In the genomic region with DNA sequence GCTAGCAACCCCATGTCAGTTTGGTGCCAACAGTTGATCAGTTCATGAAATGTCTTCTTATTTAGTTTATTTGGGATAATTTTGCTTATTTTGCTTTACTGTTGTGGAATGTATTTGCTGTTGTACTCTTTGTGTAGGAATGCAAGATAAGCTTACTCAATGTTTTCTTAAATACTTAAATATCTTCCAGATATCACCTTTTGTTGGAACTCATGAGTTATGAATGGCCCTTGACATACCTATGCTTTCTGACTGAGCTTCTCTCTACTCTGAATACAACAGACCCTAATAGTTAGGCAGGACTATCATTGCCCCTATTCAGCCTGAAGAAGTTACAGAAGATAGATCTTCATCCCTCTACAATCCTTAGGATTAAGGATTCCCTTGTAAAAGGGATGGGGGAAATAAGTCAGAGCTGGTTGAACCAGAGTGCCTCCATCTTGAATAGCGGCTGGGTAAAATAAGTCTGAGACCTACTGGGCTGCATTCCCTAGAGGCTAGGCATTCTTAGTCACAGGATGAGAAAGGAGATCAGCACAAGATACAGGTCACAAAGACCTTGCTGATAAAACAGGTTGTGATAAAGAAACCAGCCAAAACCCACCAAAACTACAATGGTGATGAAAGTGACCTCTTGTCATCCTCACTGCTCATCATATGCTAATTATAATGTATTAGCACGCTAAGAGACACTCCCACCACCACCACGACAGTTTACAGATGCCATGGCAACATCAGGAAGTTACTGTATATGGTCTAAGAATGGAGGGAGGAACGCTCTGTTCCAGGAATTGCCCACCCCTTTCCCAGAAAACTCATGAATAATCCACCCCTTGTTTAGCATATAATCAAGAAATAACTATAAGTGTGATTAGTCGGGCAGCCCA, we compare ENCODE assay signal across 22 cellular contexts.
DNase-seq lines count a peak whose midpoint lies in the region; ATAC-seq, FAIRE-seq and TF ChIP-seq lines count a peak whose summit lies in the region.
"Had no signal": no experiment of that assay in that cellular context is flagged by ENCODE, and none has a peak within 500 bp of the region (broad histone marks: within the 10 kb centered on the region; RNA-seq: fewer than 3 reads in every experiment).

No MANE protein-coding gene starts in this region.

- peak; percentile 18 for DNase-seq in activated CD4-positive, alpha-beta T cell treated with anti-CD3 and anti-CD28 coated beads, Interleukin-2, amount 10 ng/mL, durations not matched to agents 24 days and 14 days
- no peak for DNase-seq in activated CD4-positive, alpha-beta T cell treated with anti-CD3 and anti-CD28 coated beads, Interleukin-2, amount 50 U/mL, for 48 hours
- no peak for DNase-seq in K562 (ENCODE audit: extremely low read depth in 1 of 4, low spot score in 3 of 4)
- peak; percentile 83 for DNase-seq in mesendoderm
- DNase-seq in nephron progenitor cell = no peak
- DNase-seq in stimulated activated naive B cell treated with anti-CD40 and anti-IgM and Interleukin-4, amounts not matched to agents 10 μg/mL and 1 μg/mL and 100 μg/mL, for 72 hours = no peak
- no peak for DNase-seq in cerebellar nuclear complex (lab: John Stamatoyannopoulos, UW)
- DNase-seq in CD1c-positive myeloid dendritic cell (ENCODE audit: extremely low spot score) = no peak
- DNase-seq: 8988T; CD8-positive, alpha-beta T cell; DND-41; GM23248; NCI-H1105; NCI-H146; NCI-H2029 treated with DMSO at 0.1 percent for 48 hours; NCI-H226; NCI-H524; NCI-H82 had no signal

- no peak for FAIRE-seq in K562 (lab: Jason Lieb, UNC)
- FAIRE-seq: GM12891 had no signal

- H3K4me3 ChIP-seq in K562 = no peak overlapping the region
- H3K4me3 ChIP-seq in mesendoderm (ENCODE audit: low read length) = no peak overlapping the region
- H3K4me3 ChIP-seq: BLaER1 treated with 17β-estradiol and CSF1 and Interleukin-3, amounts not matched to agents 10 nM and 100 nM; GM23248; SJSA1 had no signal

- H3K27me3 Mint-ChIP-seq in activated CD4-positive, alpha-beta T cell treated with anti-CD3 and anti-CD28 coated beads, Interleukin-2, amount 10 ng/mL, durations not matched to agents 24 days and 14 days = no peaks in the 10 kb centered on the region
- no peaks in the 10 kb centered on the region for H3K27me3 Mint-ChIP-seq in nephron progenitor cell (ENCODE audit: low read depth, poor library complexity)
- no peaks in the 10 kb centered on the region for H3K27me3 Mint-ChIP-seq in stimulated activated naive B cell treated with anti-CD40 and anti-IgM and Interleukin-4, amounts not matched to agents 10 μg/mL and 1 μg/mL and 100 μg/mL, for 72 hours

- TF ChIP-seq EP300 in K562 (IDR thresholded peaks at IDR 0.05; ENCODE audit: low read length) = no peak

- no peak overlapping the region for H4K5ac ChIP-seq in mesendoderm (ENCODE audit: low read length)

- ATAC-seq in K562 = no peak
- no peak for ATAC-seq in stimulated activated naive B cell treated with anti-CD40 and anti-IgM and Interleukin-4, amounts not matched to agents 10 μg/mL and 1 μg/mL and 100 μg/mL, for 72 hours (replicated peaks)
- ATAC-seq: CD8-positive, alpha-beta T cell; Right ventricle myocardium inferior had no signal

- in situ Hi-C loops in K562 (cut with MboI) = no loop called here

- CTCF ChIA-PET in K562 (lab: Yijun Ruan, JAX; ENCODE audit: low intra/inter-chr PET ratio) = no interaction called here

- WGBS in K562 (ENCODE audit: insufficient coverage, low coverage, missing lambda C conversion rate) = 0% methylated on average over 5 of the region's 5 CpGs
- WGBS in mesendoderm (ENCODE audit: extremely low coverage, insufficient coverage, low lambda C conversion rate) = no CpG with 5 or more reads among the region's 5 CpGs

- no peaks in the 10 kb centered on the region for H3K36me3 Mint-ChIP-seq in activated CD4-positive, alpha-beta T cell treated with anti-CD3 and anti-CD28 coated beads, Interleukin-2, amount 10 ng/mL, durations not matched to agents 24 days and 14 days (ENCODE audit: low read depth)
- no peaks in the 10 kb centered on the region for H3K36me3 Mint-ChIP-seq in nephron progenitor cell (ENCODE audit: low read depth)
- no peaks in the 10 kb centered on the region for H3K36me3 Mint-ChIP-seq in stimulated activated naive B cell treated with anti-CD40 and anti-IgM and Interleukin-4, amounts not matched to agents 10 μg/mL and 1 μg/mL and 100 μg/mL, for 72 hours
- H3K36me3 Mint-ChIP-seq: CD8-positive, alpha-beta T cell had no signal

- H4K8ac ChIP-seq in mesendoderm (ENCODE audit: low read depth, low read length) = no peak overlapping the region

- H3K36me3 ChIP-seq in K562 (ENCODE audit: control insufficient read depth, insufficient read depth, low read length) (no peaks in the 10 kb centered on the region), mesendoderm (ENCODE audit: control insufficient read depth, insufficient read depth, low read length) (no peaks in the 10 kb centered on the region)
- H3K36me3 ChIP-seq: BLaER1 treated with 17β-estradiol and CSF1 and Interleukin-3, amounts not matched to agents 10 nM and 100 nM; SJSA1 had no signal

- H2AK5ac ChIP-seq in mesendoderm (ENCODE audit: low read length) = no peak overlapping the region

- H3K9me1 ChIP-seq in K562 (ENCODE audit: control insufficient read depth, insufficient read depth, low read length) = no peaks in the 10 kb centered on the region

- no peaks in the 10 kb centered on the region for H3K79me1 ChIP-seq in mesendoderm (ENCODE audit: low read length)

- H2BK5ac ChIP-seq in mesendoderm (ENCODE audit: low read length) = no peak overlapping the region

- TF ChIP-seq RAD21 in K562 (CRISPR knock-in tag; conservative IDR thresholded peaks at IDR 0.05 in 1 of 2, IDR thresholded peaks at IDR 0.05 in 1 of 2) = no peak

- no peak overlapping the region for H3K4me2 ChIP-seq in K562 (ENCODE audit: insufficient read depth, low read length)
- no peak overlapping the region for H3K4me2 ChIP-seq in mesendoderm (ENCODE audit: low read length)
- H3K4me2 ChIP-seq: BLaER1 treated with 17β-estradiol and CSF1 and Interleukin-3, amounts not matched to agents 10 nM and 100 nM had no signal

- intact Hi-C loops in activated CD4-positive, alpha-beta T cell treated with anti-CD3 and anti-CD28 coated beads, Interleukin-2, amount 10 ng/mL, durations not matched to agents 24 days and 14 days (cut with micrococcal nuclease) = no loop called here
- intact Hi-C loops in K562 (cut with micrococcal nuclease) = no loop called here

- no peak overlapping the region for H3K27ac Mint-ChIP-seq in activated CD4-positive, alpha-beta T cell treated with anti-CD3 and anti-CD28 coated beads, Interleukin-2, amount 10 ng/mL, durations not matched to agents 24 days and 14 days
- no peak overlapping the region for H3K27ac Mint-ChIP-seq in nephron progenitor cell
- H3K27ac Mint-ChIP-seq in stimulated activated naive B cell treated with anti-CD40 and anti-IgM and Interleukin-4, amounts not matched to agents 10 μg/mL and 1 μg/mL and 100 μg/mL, for 72 hours = no peak overlapping the region
- H3K27ac Mint-ChIP-seq: CD8-positive, alpha-beta T cell had no signal

- H2BK120ac ChIP-seq in mesendoderm (ENCODE audit: low read depth, low read length) = peak overlapping the region; percentile 28

- no peaks in the 10 kb centered on the region for H3K9me3 ChIP-seq in K562 (replicated peaks; ENCODE audit: control insufficient read depth, insufficient read depth, low read depth, low read length)
- H3K9me3 ChIP-seq: BLaER1 treated with 17β-estradiol and CSF1 and Interleukin-3, amounts not matched to agents 10 nM and 100 nM; SJSA1 had no signal

- H3K9me3 Mint-ChIP-seq in activated CD4-positive, alpha-beta T cell treated with anti-CD3 and anti-CD28 coated beads, Interleukin-2, amount 10 ng/mL, durations not matched to agents 24 days and 14 days = no peaks in the 10 kb centered on the region
- no peaks in the 10 kb centered on the region for H3K9me3 Mint-ChIP-seq in nephron progenitor cell
- no peaks in the 10 kb centered on the region for H3K9me3 Mint-ChIP-seq in stimulated activated naive B cell treated with anti-CD40 and anti-IgM and Interleukin-4, amounts not matched to agents 10 μg/mL and 1 μg/mL and 100 μg/mL, for 72 hours
- H3K9me3 Mint-ChIP-seq: CD8-positive, alpha-beta T cell had no signal

- H3K27me3 ChIP-seq in K562 (ENCODE audit: control insufficient read depth in 2 of 2, insufficient read depth in 2 of 2, low read length in 2 of 2) (no peaks in the 10 kb centered on the region; a peak in 1 of 5 replicates), mesendoderm (ENCODE audit: insufficient read depth, low read length, poor library complexity) (no peaks in the 10 kb centered on the region)
- H3K27me3 ChIP-seq: BLaER1 treated with 17β-estradiol and CSF1 and Interleukin-3, amounts not matched to agents 10 nM and 100 nM had no signal

- no peak overlapping the region for H3K23ac ChIP-seq in mesendoderm (ENCODE audit: low read length)

- H2AFZ ChIP-seq in K562 (ENCODE audit: low read depth, low read length) = no peak overlapping the region
- H2AFZ ChIP-seq: GM23248 had no signal

- H3K27ac ChIP-seq in K562 (ENCODE audit: extremely low read depth, low read depth, low read length) (no peak overlapping the region), mesendoderm (ENCODE audit: low read depth, low read length) (no peak overlapping the region)
- H3K27ac ChIP-seq: BLaER1 treated with 17β-estradiol and CSF1 and Interleukin-3, amounts not matched to agents 10 nM and 100 nM; GM23248; SJSA1 had no signal

- no peak overlapping the region for H2BK15ac ChIP-seq in mesendoderm (replicated peaks; ENCODE audit: low read depth)

- H3K79me2 ChIP-seq in K562 (ENCODE audit: control insufficient read depth, insufficient read depth, low read length) (no peaks in the 10 kb centered on the region), mesendoderm (ENCODE audit: control insufficient read depth, insufficient read depth, low read length) (no peaks in the 10 kb centered on the region)

- no TSS peak for BruUV-seq in K562 (replicated peaks; lab: Mats Ljungman, UMichigan)

- no peak overlapping the region for H3K4ac ChIP-seq in mesendoderm (ENCODE audit: low read depth, low read length)

- POLR2A ChIA-PET in K562 (lab: Yijun Ruan, JAX) = interaction anchor here (0.6 kb wide), 1 partner anchor 165 kb away, joined by 3 read pairs; no protein-coding TSS in a partner anchor

- no peak overlapping the region for H3K18ac ChIP-seq in mesendoderm (ENCODE audit: low read length)

- H3K4me3 Mint-ChIP-seq in activated CD4-positive, alpha-beta T cell treated with anti-CD3 and anti-CD28 coated beads, Interleukin-2, amount 10 ng/mL, durations not matched to agents 24 days and 14 days = no peak overlapping the region
- H3K4me3 Mint-ChIP-seq in nephron progenitor cell = no peak overlapping the region
- H3K4me3 Mint-ChIP-seq in stimulated activated naive B cell treated with anti-CD40 and anti-IgM and Interleukin-4, amounts not matched to agents 10 μg/mL and 1 μg/mL and 100 μg/mL, for 72 hours = no peak overlapping the region
- H3K4me3 Mint-ChIP-seq: CD8-positive, alpha-beta T cell had no signal

- no peak for TF ChIP-seq CTCF in K562 (IDR thresholded peaks at IDR 0.05 in 2 of 3, conservative IDR thresholded peaks at IDR 0.05 in 1 of 3; ENCODE audit: insufficient read depth in 2 of 3, low read depth in 1 of 3, low read length in 3 of 3)
- TF ChIP-seq CTCF in nephron progenitor cell (IDR thresholded peaks at IDR 0.05) = no peak

- no peaks in the 10 kb centered on the region for H4K20me1 ChIP-seq in K562 (replicated peaks; ENCODE audit: control insufficient read depth, insufficient read depth, low read length)
- H4K20me1 ChIP-seq: BLaER1 treated with 17β-estradiol and CSF1 and Interleukin-3, amounts not matched to agents 10 nM and 100 nM had no signal

- no peak overlapping the region for H3K56ac ChIP-seq in mesendoderm (ENCODE audit: low read length)

- TF ChIP-seq POLR2A in K562 (conservative IDR thresholded peaks at IDR 0.05) = no peak

- H3K4me1 ChIP-seq in K562 (replicated peaks in 1 of 2; ENCODE audit: control insufficient read depth in 2 of 2, insufficient read depth in 2 of 2, low read length in 2 of 2) (no peaks in the 10 kb centered on the region), mesendoderm (ENCODE audit: control insufficient read depth, low read depth, low read length) (peaks cover 5% of the 10 kb centered on the region)
- H3K4me1 ChIP-seq: BLaER1 treated with 17β-estradiol and CSF1 and Interleukin-3, amounts not matched to agents 10 nM and 100 nM; SJSA1 had no signal

- no peaks in the 10 kb centered on the region for H3K4me1 Mint-ChIP-seq in activated CD4-positive, alpha-beta T cell treated with anti-CD3 and anti-CD28 coated beads, Interleukin-2, amount 10 ng/mL, durations not matched to agents 24 days and 14 days
- H3K4me1 Mint-ChIP-seq in nephron progenitor cell = peaks cover 6% of the 10 kb centered on the region
- no peaks in the 10 kb centered on the region for H3K4me1 Mint-ChIP-seq in stimulated activated naive B cell treated with anti-CD40 and anti-IgM and Interleukin-4, amounts not matched to agents 10 μg/mL and 1 μg/mL and 100 μg/mL, for 72 hours

- no peak overlapping the region for H3K9ac ChIP-seq in K562 (ENCODE audit: insufficient read depth in 1 of 2, low read depth in 2 of 2, low read length in 2 of 2)
- no peak overlapping the region for H3K9ac ChIP-seq in mesendoderm (ENCODE audit: low read length)
- H3K9ac ChIP-seq: BLaER1 treated with 17β-estradiol and CSF1 and Interleukin-3, amounts not matched to agents 10 nM and 100 nM; GM23248 had no signal

Comparison
In these comparisons a context has a peak if more than half of its experiments do, and no peak if none do; other contexts are left out.
1. DNase-seq: peak in activated CD4-positive, alpha-beta T cell treated with anti-CD3 and anti-CD28 coated beads, Interleukin-2, amount 10 ng/mL, durations not matched to agents 24 days and 14 days (single experiment) and mesendoderm (single experiment); none in activated CD4-positive, alpha-beta T cell treated with anti-CD3 and anti-CD28 coated beads, Interleukin-2, amount 50 U/mL, for 48 hours (0 of 2), K562 (0 of 4), nephron progenitor cell (single experiment), stimulated activated naive B cell treated with anti-CD40 and anti-IgM and Interleukin-4, amounts not matched to agents 10 μg/mL and 1 μg/mL and 100 μg/mL, for 72 hours (single experiment), cerebellar nuclear complex (0 of 2) and CD1c-positive myeloid dendritic cell (single experiment).